1 cellular context compared by ENCODE assay signal in the genomic region with DNA sequence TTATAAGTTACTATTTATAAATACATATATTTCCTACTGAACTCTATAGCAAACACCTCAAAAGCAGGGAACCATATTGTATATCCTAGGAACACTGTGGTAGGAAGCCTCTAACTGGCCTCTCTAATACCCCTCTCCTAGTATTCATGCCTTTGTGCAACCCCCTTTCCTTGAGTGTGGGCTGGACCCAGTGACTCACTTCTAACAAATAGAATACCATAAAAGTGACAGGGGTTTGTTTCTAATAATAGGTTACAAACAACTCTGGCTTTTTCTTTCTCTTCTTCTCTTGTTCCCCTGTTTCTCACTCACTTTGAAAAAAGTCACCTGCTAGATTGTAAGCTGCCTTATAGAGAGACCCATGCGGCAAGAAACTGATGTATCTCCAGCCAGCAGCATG.
TF ChIP-seq lines count a peak whose summit lies in the region.

No MANE protein-coding gene starts in this region.

TF ChIP-seq in K562, 482 proteins besides CTCF, POLR2A, EP300 and RAD21:
- TF ChIP-seq NR1H2 (CRISPR knock-in tag; IDR thresholded peaks at IDR 0.05) = no peak
- no peak for TF ChIP-seq TCF15 (CRISPR knock-in tag; IDR thresholded peaks at IDR 0.05)
- TF ChIP-seq ZFP1 (CRISPR knock-in tag; IDR thresholded peaks at IDR 0.05) = no peak
- TF ChIP-seq SIRT6 (IDR thresholded peaks at IDR 0.05; ENCODE audit: low read depth, low read length) = no peak
- TF ChIP-seq DPF2 (IDR thresholded peaks at IDR 0.05) = no peak
- no peak for TF ChIP-seq SUPT5H (IDR thresholded peaks at IDR 0.05)
- no peak for TF ChIP-seq ZNF518B (CRISPR knock-in tag; IDR thresholded peaks at IDR 0.05)
- TF ChIP-seq ZNF655 (CRISPR knock-in tag; IDR thresholded peaks at IDR 0.05) = no peak
- TF ChIP-seq ZC3H4 (CRISPR knock-in tag; IDR thresholded peaks at IDR 0.05; ENCODE audit: borderline replicate concordance) = no peak
- TF ChIP-seq JUN (IDR thresholded peaks at IDR 0.05; ENCODE audit: borderline replicate concordance, low read depth, low read length) = no peak
- no peak for TF ChIP-seq JUN (CRISPR knock-in tag; IDR thresholded peaks at IDR 0.05; ENCODE audit: borderline replicate concordance)
- TF ChIP-seq ZNF507 (tag; conservative IDR thresholded peaks at IDR 0.05) = no peak
